Comparison of ENCODE assay signal across 12 cellular contexts in genomic region chr4:53497446-53498069, GRCh38.
DNase-seq lines count a peak whose midpoint lies in the region; ATAC-seq and TF ChIP-seq lines count a peak whose summit lies in the region.
"Had no signal": no experiment of that assay in that cellular context is flagged by ENCODE, and none has a peak within 500 bp of the region (broad histone marks: within the 10 kb centered on the region; RNA-seq: fewer than 3 reads in every experiment).

No MANE protein-coding gene starts in this region.

- H3K27me3 ChIP-seq in left ventricle myocardium inferior (ENCODE audit: low read depth) = no peaks in the 10 kb centered on the region

- intact Hi-C loops in left ventricle myocardium inferior (cut with micrococcal nuclease) (no loop called here), posterior vena cava (cut with DNase I) (no loop called here)

- H3K36me3 Mint-ChIP-seq in nephron progenitor cell (ENCODE audit: low read depth) = no peaks in the 10 kb centered on the region

- ATAC-seq in HG03108 (IDR thresholded peaks at IDR 0.05; ENCODE audit: unreplicated experiment) (no peak), HG03520 (IDR thresholded peaks at IDR 0.05; ENCODE audit: unreplicated experiment) (no peak), GM19397 (IDR thresholded peaks at IDR 0.05; ENCODE audit: unreplicated experiment) (no peak)
- ATAC-seq: HCT116 had no signal

- no peak overlapping the region for H3K4me3 ChIP-seq in AG10803 (ENCODE audit: low read length)
- H3K4me3 ChIP-seq in left ventricle myocardium inferior = no peak overlapping the region

- H3K4me3 Mint-ChIP-seq in nephron progenitor cell = no peak overlapping the region
- H3K4me3 Mint-ChIP-seq: B cell had no signal

- H3K9me3 Mint-ChIP-seq in nephron progenitor cell = peaks cover 5% of the 10 kb centered on the region

- no peaks in the 10 kb centered on the region for H3K9me3 ChIP-seq in left ventricle myocardium inferior (replicated peaks)

- peaks cover 4% of the 10 kb centered on the region for H3K27me3 Mint-ChIP-seq in nephron progenitor cell (ENCODE audit: low read depth, poor library complexity)

- H3K4me1 ChIP-seq in left ventricle myocardium inferior = peaks cover 13% of the 10 kb centered on the region

- peaks cover 21% of the 10 kb centered on the region for H3K4me1 Mint-ChIP-seq in nephron progenitor cell
- H3K4me1 Mint-ChIP-seq: B cell had no signal

- peak; percentile 81 for DNase-seq in AG10803 (ENCODE audit: low read depth)
- DNase-seq in astrocyte of the hippocampus (ENCODE audit: low read depth, low spot score) = peak; percentile 92
- DNase-seq in left ventricle myocardium inferior = peak; percentile 48
- peak; percentile 83 for DNase-seq in posterior vena cava (ENCODE audit: low spot score)
- no peak for DNase-seq in nephron progenitor cell
- DNase-seq: NCI-H1417; stimulated activated CD4-positive, alpha-beta T cell treated with anti-CD3 and anti-CD28 coated beads, Interleukin-4, amount 100 ng/mL, for 1 hour had no signal

- TF ChIP-seq CTCF in AG10803 (conservative IDR thresholded peaks at IDR 0.05; ENCODE audit: low read length) (peak; percentile 41), left ventricle myocardium inferior (IDR thresholded peaks at IDR 0.05; ENCODE audit: borderline replicate concordance) (peak; percentile 15), nephron progenitor cell (IDR thresholded peaks at IDR 0.05) (no peak)

- peak overlapping the region; percentile 74 for H3K27ac ChIP-seq in left ventricle myocardium inferior (replicated peaks)

- H3K36me3 ChIP-seq in left ventricle myocardium inferior = no peaks in the 10 kb centered on the region

- no peak overlapping the region for H3K27ac Mint-ChIP-seq in nephron progenitor cell
- H3K27ac Mint-ChIP-seq: B cell had no signal
